32 cellular contexts compared by ENCODE assay signal in the genomic region with DNA sequence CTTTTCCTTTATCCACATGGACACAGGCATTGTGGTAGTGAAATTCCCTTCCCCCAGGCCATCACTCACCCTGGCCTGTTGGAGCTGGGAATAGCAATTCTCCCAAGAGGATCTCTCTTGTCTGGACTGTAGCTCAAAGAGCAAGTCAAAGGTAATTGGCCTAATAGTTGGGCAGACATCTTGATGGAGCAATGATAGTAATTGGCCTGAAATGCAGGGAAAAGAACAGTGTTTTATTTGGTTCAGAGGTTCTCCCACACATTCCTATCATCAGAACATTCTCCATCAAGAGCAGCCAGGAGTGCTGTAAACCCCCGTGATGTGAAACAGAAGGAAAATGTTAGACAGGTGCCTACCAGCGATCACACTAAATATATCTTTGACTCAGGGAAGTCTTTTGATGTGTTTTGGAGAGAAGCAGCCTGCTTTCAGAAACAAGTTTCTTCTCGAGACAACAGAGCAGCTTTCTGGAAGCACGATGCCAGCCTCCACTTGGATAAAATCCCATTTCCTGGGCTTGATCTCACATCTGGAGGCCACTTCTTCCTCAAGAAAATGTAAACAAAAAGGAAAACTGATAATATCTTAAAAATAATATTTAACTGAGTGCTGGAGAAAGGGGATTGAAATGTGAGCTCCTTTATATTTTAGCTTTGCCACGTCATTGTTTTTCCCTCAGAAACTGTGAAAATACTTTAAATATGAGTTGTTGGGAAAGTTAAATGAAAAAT.
A peak's percentile ranks its signal among the peaks of the same experiment; 100 is the strongest.
DNase-seq lines count a peak whose midpoint lies in the region; ATAC-seq and TF ChIP-seq lines count a peak whose summit lies in the region.
"Had no signal": no experiment of that assay in that cellular context is flagged by ENCODE, and none has a peak within 500 bp of the region (broad histone marks: within the 10 kb centered on the region; RNA-seq: fewer than 3 reads in every experiment).

No MANE protein-coding gene starts in this region.

- no peaks in the 10 kb centered on the region for H3K27me3 Mint-ChIP-seq in nephron (ENCODE audit: low read depth)

- no peak for TF ChIP-seq CTCF in right atrium auricular region (IDR thresholded peaks at IDR 0.05)
- no peak for TF ChIP-seq CTCF in nephron (IDR thresholded peaks at IDR 0.05; ENCODE audit: unreplicated experiment in 3 of 3)
- TF ChIP-seq CTCF in uterus (IDR thresholded peaks at IDR 0.05), result no peak
- TF ChIP-seq CTCF in WERI-Rb-1 (IDR thresholded peaks at IDR 0.05; ENCODE audit: low read depth, low read length), result no peak

- H3K4me1 ChIP-seq in right atrium auricular region (no peaks in the 10 kb centered on the region), uterus (no peaks in the 10 kb centered on the region)
- H3K4me1 ChIP-seq: gastrocnemius medialis had no signal

- peak overlapping the region; percentile 41 to 76 (median 69) for H3K27ac Mint-ChIP-seq in nephron
- H3K27ac Mint-ChIP-seq: activated CD4-positive, alpha-beta memory T cell treated with anti-CD3 and anti-CD28 coated beads, Interleukin-2, amount 10 ng/mL, durations not matched to agents 7 days and 5 days; activated naive CD4-positive, alpha-beta T cell treated with anti-CD3 and anti-CD28 coated beads for 36 hours; CD4-positive, CD25-positive, alpha-beta regulatory T cell had no signal

- peaks cover 4% of the 10 kb centered on the region for H3K36me3 Mint-ChIP-seq in nephron (ENCODE audit: low read depth)
- H3K36me3 Mint-ChIP-seq: CD4-positive, CD25-positive, alpha-beta regulatory T cell had no signal

- no peaks in the 10 kb centered on the region for H3K36me3 ChIP-seq in right atrium auricular region
- no peaks in the 10 kb centered on the region for H3K36me3 ChIP-seq in uterus
- no peaks in the 10 kb centered on the region for H3K36me3 ChIP-seq in WERI-Rb-1
- H3K36me3 ChIP-seq: gastrocnemius medialis, right lobe of liver had no signal

- ATAC-seq in Right ventricle myocardium inferior (peak; percentile 29), HG02763 (IDR thresholded peaks at IDR 0.05; ENCODE audit: unreplicated experiment) (no peak)
- ATAC-seq: gastrocnemius medialis, left colon, right lobe of liver had no signal

- intact Hi-C loops in Right ventricle myocardium inferior (cut with DNase I), result no loop called here
- intact Hi-C loops in uterus (cut with DNase I; ENCODE audit: low total_unique reads), result no loop called here

- H3K9me3 Mint-ChIP-seq in nephron, result no peaks in the 10 kb centered on the region
- H3K9me3 Mint-ChIP-seq: activated CD4-positive, alpha-beta memory T cell treated with anti-CD3 and anti-CD28 coated beads, Interleukin-2, amount 10 ng/mL, durations not matched to agents 7 days and 5 days; activated naive CD4-positive, alpha-beta T cell treated with anti-CD3 and anti-CD28 coated beads for 36 hours had no signal

- H3K9me3 ChIP-seq in right atrium auricular region (no peaks in the 10 kb centered on the region), uterus (no peaks in the 10 kb centered on the region), WERI-Rb-1 (ENCODE audit: severe bottlenecking) (no peaks in the 10 kb centered on the region)
- H3K9me3 ChIP-seq: gastrocnemius medialis, right lobe of liver had no signal

- H3K27ac ChIP-seq in right atrium auricular region (no peak overlapping the region), uterus (peak overlapping the region; percentile 10 to 34), WERI-Rb-1 (no peak overlapping the region)
- H3K27ac ChIP-seq: 22Rv1, gastrocnemius medialis, PC-9, right lobe of liver had no signal

- no peak for TF ChIP-seq POLR2A in uterus (IDR thresholded peaks at IDR 0.05)

- H3K4me3 Mint-ChIP-seq in nephron, result no peak overlapping the region
- H3K4me3 Mint-ChIP-seq: activated CD4-positive, alpha-beta memory T cell treated with anti-CD3 and anti-CD28 coated beads, Interleukin-2, amount 10 ng/mL, durations not matched to agents 7 days and 5 days; activated naive CD4-positive, alpha-beta T cell treated with anti-CD3 and anti-CD28 coated beads for 36 hours; brain; CD4-positive, CD25-positive, alpha-beta regulatory T cell; neural crest cell had no signal

- H3K4me1 Mint-ChIP-seq in nephron, result peaks cover 11% of the 10 kb centered on the region
- H3K4me1 Mint-ChIP-seq: activated CD4-positive, alpha-beta memory T cell treated with anti-CD3 and anti-CD28 coated beads, Interleukin-2, amount 10 ng/mL, durations not matched to agents 7 days and 5 days; brain; CD4-positive, CD25-positive, alpha-beta regulatory T cell; neural crest cell had no signal

- DNase-seq in Right ventricle myocardium inferior (ENCODE audit: missing footprints) (no peak), right atrium auricular region (ENCODE audit: low spot score) (no peak), amniotic epithelial cell (ENCODE audit: low read depth) (peak; percentile 82), uterus (no peak), WERI-Rb-1 (no peak)
- no peak for DNase-seq in stimulated activated naive CD4-positive, alpha-beta T cell (lab: John Stamatoyannopoulos, UW)
- DNase-seq: activated CD4-positive, alpha-beta memory T cell treated with anti-CD3 and anti-CD28 coated beads, Interleukin-2, amount 10 ng/mL, durations not matched to agents 7 days and 5 days; activated CD8-positive, alpha-beta memory T cell treated with anti-CD3 and anti-CD28 coated beads, Interleukin-2, amount 50 U/mL, for 4 hours; activated naive CD4-positive, alpha-beta T cell treated with anti-CD3 and anti-CD28 coated beads for 36 hours; amniotic stem cell; Calu3; CD4-positive, CD25-positive, alpha-beta regulatory T cell; DMS79; gastrocnemius medialis; KG1; left colon; MM.1S; NCI-H1417 treated with DMSO at 0.1 percent for 48 hours; NCI-H2029 treated with DMSO at 0.1 percent for 48 hours; NCI-H226; NCI-H526 treated with DMSO at 0.1 percent for 48 hours; NK-92 treated with Interleukin-12 subunit alpha and Interleukin-12 subunit beta, amount 100 ng/mL, for 24 hours; PC-9; posterior cingulate gyrus; right lobe of liver; stimulated activated CD4-positive, alpha-beta T cell treated with anti-CD3 and anti-CD28 coated beads, Interleukin-4, amount 100 ng/mL, for 24 hours; trophoblast cell had no signal

- H3K4me3 ChIP-seq in right atrium auricular region, result no peak overlapping the region
- H3K4me3 ChIP-seq in uterus, result no peak overlapping the region
- no peak overlapping the region for H3K4me3 ChIP-seq in WERI-Rb-1 (ENCODE audit: low read depth, low read length)
- H3K4me3 ChIP-seq: gastrocnemius medialis, PC-9, right lobe of liver had no signal

- no peaks in the 10 kb centered on the region for H3K27me3 ChIP-seq in right atrium auricular region
- no peaks in the 10 kb centered on the region for H3K27me3 ChIP-seq in uterus
- no peaks in the 10 kb centered on the region for H3K27me3 ChIP-seq in WERI-Rb-1 (ENCODE audit: insufficient read depth, low read depth, severe bottlenecking)
- H3K27me3 ChIP-seq: gastrocnemius medialis, right lobe of liver had no signal

Comparison
In these comparisons a context has a peak if more than half of its experiments do, and no peak if none do; other contexts are left out.
1. H3K27ac ChIP-seq: peak in uterus (2 of 2); none in right atrium auricular region (0 of 2) and WERI-Rb-1 (single experiment).